ENCODE assay signal across 13 cellular contexts in genomic region chr3:73558399-73559075, GRCh38.
DNase-seq lines count a peak whose midpoint lies in the region; ATAC-seq and TF ChIP-seq lines count a peak whose summit lies in the region.
"Had no signal": no experiment of that assay in that cellular context is flagged by ENCODE, and none has a peak within 500 bp of the region (broad histone marks: within the 10 kb centered on the region; RNA-seq: fewer than 3 reads in every experiment).

No MANE protein-coding gene starts in this region.

- H3K36me3 ChIP-seq in BE2C (no peaks in the 10 kb centered on the region), fibroblast of lung (ENCODE audit: control insufficient read depth, insufficient read depth, low read length) (no peaks in the 10 kb centered on the region), muscle layer of colon (ENCODE audit: insufficient read depth, low read length) (peaks cover 4% of the 10 kb centered on the region)

- peak overlapping the region; percentile 15 for H3K4me2 ChIP-seq in fibroblast of lung (ENCODE audit: extremely low read depth, insufficient read depth, low read length)

- H3K9ac ChIP-seq in fibroblast of lung (ENCODE audit: insufficient read depth, low read length) = no peak overlapping the region
- H3K9ac ChIP-seq in muscle layer of colon (ENCODE audit: low read length) = no peak overlapping the region

- TF ChIP-seq CTCF in BE2C (IDR thresholded peaks at IDR 0.05; ENCODE audit: low read depth, low read length) (no peak), fibroblast of lung (conservative IDR thresholded peaks at IDR 0.05 in 1 of 2, IDR thresholded peaks at IDR 0.05 in 1 of 2; ENCODE audit: low read depth in 1 of 2, low read length in 2 of 2) (no peak)

- H3K4me3 ChIP-seq in BE2C (ENCODE audit: low read depth, low read length) = no peak overlapping the region
- H3K4me3 ChIP-seq in fibroblast of lung (replicated peaks in 1 of 4; ENCODE audit: control extremely low read depth in 1 of 4, insufficient read depth in 1 of 4, low read depth in 3 of 4, low read length in 4 of 4) = peak overlapping the region in 1 of 4 experiments; percentile 23
- H3K4me3 ChIP-seq in muscle layer of colon (ENCODE audit: low read depth in 1 of 2, low read length in 2 of 2) = no peak overlapping the region
- H3K4me3 ChIP-seq: lung had no signal

- H3K9me3 ChIP-seq in BE2C (no peaks in the 10 kb centered on the region), fibroblast of lung (ENCODE audit: control insufficient read depth, insufficient read depth, low read depth, low read length) (no peaks in the 10 kb centered on the region), muscle layer of colon (ENCODE audit: low read length) (no peaks in the 10 kb centered on the region)

- peak; percentile 20 for DNase-seq in BE2C
- peak; percentile 44 to 97 for DNase-seq in fibroblast of lung (ENCODE audit: low read depth in 2 of 2)
- no peak for DNase-seq in stimulated activated CD4-positive, alpha-beta T cell treated with anti-CD3 and anti-CD28 coated beads, Interleukin-1b, Interleukin-23, amount 100 ng/mL, for 48 hours
- no peak for DNase-seq in activated effector memory CD4-positive, alpha-beta T cell treated with Interleukin-2 at 50 U/mL for 16 hours
- DNase-seq in activated gamma-delta T cell treated with Interleukin-2 at 50 U/mL for 16 hours = no peak
- DNase-seq: activated CD4-positive, alpha-beta T cell treated with anti-CD3 and anti-CD28 coated beads for 36 hours; activated T-cell treated with anti-CD3 and anti-CD28 coated beads, Interleukin-2, amount 50 U/mL, for 72 hours; central memory CD4-positive, alpha-beta T cell; foreskin melanocyte had no signal

- peak; percentile 61 for ATAC-seq in SK-N-SH treated with all-trans-retinoic acid at 6 μM for 48 hours
- no peak for ATAC-seq in GM21423 (IDR thresholded peaks at IDR 0.05; ENCODE audit: unreplicated experiment)
- ATAC-seq: activated CD4-positive, alpha-beta T cell treated with anti-CD3 and anti-CD28 coated beads for 36 hours; activated T-cell treated with anti-CD3 and anti-CD28 coated beads, Interleukin-2, amount 50 U/mL, for 72 hours had no signal

- H3K27me3 ChIP-seq in BE2C (no peaks in the 10 kb centered on the region), fibroblast of lung (ENCODE audit: control insufficient read depth, insufficient read depth, low read length) (no peaks in the 10 kb centered on the region), muscle layer of colon (ENCODE audit: control insufficient read depth in 1 of 2, insufficient read depth in 2 of 2, low read length in 2 of 2) (no peaks in the 10 kb centered on the region)

- H3K4me1 ChIP-seq in BE2C (peaks cover 16% of the 10 kb centered on the region), fibroblast of lung (ENCODE audit: control insufficient read depth, extremely low read depth, insufficient read depth, low read length) (peaks cover 17% of the 10 kb centered on the region), muscle layer of colon (ENCODE audit: insufficient read depth, low read length) (peaks cover 79% of the 10 kb centered on the region)

- H3K27ac ChIP-seq in fibroblast of lung (ENCODE audit: insufficient read depth, low read length) = no peak overlapping the region
- peak overlapping the region; percentile 78 for H3K27ac ChIP-seq in muscle layer of colon (ENCODE audit: low read depth, low read length)

- H3K79me2 ChIP-seq in fibroblast of lung (ENCODE audit: control insufficient read depth, insufficient read depth, low read length) = no peaks in the 10 kb centered on the region

- no peak overlapping the region for H2AFZ ChIP-seq in fibroblast of lung (ENCODE audit: low read length)

- H4K20me1 ChIP-seq in fibroblast of lung (ENCODE audit: control insufficient read depth, extremely low read depth, insufficient read depth, low read length) = no peaks in the 10 kb centered on the region

TF ChIP-seq in SK-N-SH treated with all-trans-retinoic acid at 6 μM for 48 hours, 23 proteins besides CTCF, POLR2A, EP300 and RAD21:
- no peak for TF ChIP-seq GLIS3 (CRISPR knock-in tag; IDR thresholded peaks at IDR 0.05)
- 0 out of 2 replicates have a peak, but pooled peaks have one; percentile 51 for TF ChIP-seq CSDC2 (CRISPR knock-in tag; IDR thresholded peaks at IDR 0.05)

Comparison
In these comparisons a context has a peak if more than half of its experiments do, and no peak if none do; other contexts are left out.
1. DNase-seq: peak in BE2C (single experiment) and fibroblast of lung (2 of 2); none in stimulated activated CD4-positive, alpha-beta T cell treated with anti-CD3 and anti-CD28 coated beads, Interleukin-1b, Interleukin-23, amount 100 ng/mL, for 48 hours (single experiment), activated effector memory CD4-positive, alpha-beta T cell treated with Interleukin-2 at 50 U/mL for 16 hours (single experiment) and activated gamma-delta T cell treated with Interleukin-2 at 50 U/mL for 16 hours (single experiment).